ENCODE assay signal across 1 cellular context in genomic region chr1:231584117-231584516, GRCh38.
TF ChIP-seq lines count a peak whose summit lies in the region.

No MANE protein-coding gene starts in this region.

TF ChIP-seq in GM23338, 12 proteins besides CTCF, POLR2A, EP300 and RAD21 (continued from another document):
- TF ChIP-seq ZNF462 (CRISPR knock-in tag; IDR thresholded peaks at IDR 0.05) (no peak), EZH2phosphoT487 (IDR thresholded peaks at IDR 0.05; ENCODE audit: unreplicated experiment) (no peak), STAT1 (IDR thresholded peaks at IDR 0.05; ENCODE audit: unreplicated experiment) (no peak), EZH2 (IDR thresholded peaks at IDR 0.05; ENCODE audit: low read depth, unreplicated experiment) (no peak), JUNB (IDR thresholded peaks at IDR 0.05; ENCODE audit: unreplicated experiment) (no peak), POLR2AphosphoS5 (IDR thresholded peaks at IDR 0.05; ENCODE audit: low read depth) (no peak)
